Comparison of ENCODE assay signal across 16 cellular contexts in genomic region chr19:6465006-6465405, GRCh38. TPM values are rescaled to one million over a fixed set of nuclear protein-coding genes. Genes with fewer than 3 reads are reported as not detected.
DNase-seq lines count a peak whose midpoint lies in the region; ATAC-seq, FAIRE-seq and TF ChIP-seq lines count a peak whose summit lies in the region.
"Had no signal": no experiment of that assay in that cellular context is flagged by ENCODE, and none has a peak within 500 bp of the region (broad histone marks: within the 10 kb centered on the region; RNA-seq: fewer than 3 reads in every experiment).

No MANE protein-coding gene starts in this region.

- H3K4me3 Mint-ChIP-seq in astrocyte (ENCODE audit: unreplicated experiment) = peak overlapping the region; percentile 65
- no peak overlapping the region for H3K4me3 Mint-ChIP-seq in nephron progenitor cell

- H3K27ac ChIP-seq in astrocyte (ENCODE audit: low read depth, low read length) = no peak overlapping the region
- H3K27ac ChIP-seq: left ventricle myocardium inferior, SJSA1 had no signal

- H3K27me3 Mint-ChIP-seq in astrocyte (ENCODE audit: low read depth, unreplicated experiment) = peaks cover 29% of the 10 kb centered on the region
- peaks cover 89% of the 10 kb centered on the region for H3K27me3 Mint-ChIP-seq in nephron progenitor cell (ENCODE audit: low read depth, poor library complexity)

- H3K36me3 ChIP-seq in H7 (replicated peaks; ENCODE audit: control insufficient read depth, insufficient read depth, low read length) (peaks cover 4% of the 10 kb centered on the region), astrocyte (ENCODE audit: insufficient read depth, low read length) (no peaks in the 10 kb centered on the region)
- H3K36me3 ChIP-seq: left ventricle myocardium inferior, SJSA1 had no signal

- peak overlapping the region; percentile 72 for H3K4me3 ChIP-seq in H7 (ENCODE audit: insufficient read depth, low read depth, low read length)
- H3K4me3 ChIP-seq in astrocyte (ENCODE audit: insufficient read depth, low read depth, low read length) = no peak overlapping the region
- H3K4me3 ChIP-seq: left ventricle myocardium inferior, SJSA1 had no signal

- peak; percentile 69 for DNase-seq in H7
- no peak for DNase-seq in astrocyte (ENCODE audit: low read depth)
- peak; percentile 49 for DNase-seq in kidney tubule cell (ENCODE audit: low spot score)
- peak; percentile 14 for DNase-seq in renal cortical epithelial cell (ENCODE audit: low read depth)
- DNase-seq in nephron progenitor cell = no peak
- no peak for DNase-seq in NCI-H1694 (lab: John Stamatoyannopoulos, UW)
- DNase-seq in omental fat pad (ENCODE audit: low spot score) = no peak
- DNase-seq in islet precursor cell = no peak
- DNase-seq: activated CD4-positive, alpha-beta T cell treated with anti-CD3 and anti-CD28 coated beads, Interleukin-2, amount 50 U/mL, for 1 hour; amniotic stem cell; DND-41; erythroblast; Karpas-422; left ventricle myocardium inferior; NCI-H226 had no signal

- H3K36me3 Mint-ChIP-seq in astrocyte (ENCODE audit: low read depth, unreplicated experiment) (no peaks in the 10 kb centered on the region), nephron progenitor cell (ENCODE audit: low read depth) (no peaks in the 10 kb centered on the region)

- no peaks in the 10 kb centered on the region for H3K4me1 ChIP-seq in astrocyte (ENCODE audit: insufficient read depth, low read length)

- no peak overlapping the region for H3K9ac ChIP-seq in astrocyte (ENCODE audit: low read length)

- H2AFZ ChIP-seq in astrocyte (ENCODE audit: low read depth, low read length) = no peak overlapping the region

- no peak for TF ChIP-seq CTCF in astrocyte (IDR thresholded peaks at IDR 0.05; ENCODE audit: insufficient read depth, low read depth, low read length)
- no peak for TF ChIP-seq CTCF in nephron progenitor cell (IDR thresholded peaks at IDR 0.05)
- TF ChIP-seq CTCF in omental fat pad (IDR thresholded peaks at IDR 0.05) = no peak

- no peaks in the 10 kb centered on the region for H3K4me1 Mint-ChIP-seq in astrocyte (ENCODE audit: low read depth, unreplicated experiment)
- H3K4me1 Mint-ChIP-seq in nephron progenitor cell = peaks cover 14% of the 10 kb centered on the region

- ATAC-seq in omental fat pad (ENCODE audit: low FRiP score) = no peak

- H3K79me2 ChIP-seq in astrocyte (ENCODE audit: insufficient read depth, low read length) = no peaks in the 10 kb centered on the region

- no peaks in the 10 kb centered on the region for H4K20me1 ChIP-seq in astrocyte (ENCODE audit: insufficient read depth, low read length)

- no peak overlapping the region for H3K4me2 ChIP-seq in astrocyte (ENCODE audit: low read length)

- H3K9me3 ChIP-seq in astrocyte (ENCODE audit: insufficient read depth, low read depth, low read length) = no peaks in the 10 kb centered on the region
- H3K9me3 ChIP-seq: left ventricle myocardium inferior, SJSA1 had no signal

- no peak for FAIRE-seq in astrocyte (lab: Jason Lieb, UNC)

- H3K27me3 ChIP-seq in H7 (ENCODE audit: control insufficient read depth, insufficient read depth, low read length) = peaks cover 23% of the 10 kb centered on the region; the same call in 1 of the 2 replicates
- peaks cover 17% of the 10 kb centered on the region for H3K27me3 ChIP-seq in astrocyte (ENCODE audit: insufficient read depth, low read length)

- H3K9me3 Mint-ChIP-seq in astrocyte (ENCODE audit: unreplicated experiment) (no peaks in the 10 kb centered on the region), nephron progenitor cell (no peaks in the 10 kb centered on the region)

- no peak overlapping the region for H3K27ac Mint-ChIP-seq in astrocyte (ENCODE audit: unreplicated experiment)
- no peak overlapping the region for H3K27ac Mint-ChIP-seq in nephron progenitor cell

RNA-seq across cellular contexts. Expression of gene CRB3, which starts 0.9 kb away (rescaled TPM):
- 4.9 and 5.5 TPM in 2 replicates for total RNA-seq in H7 (2014; rRNA removed; shearing (Covaris generic))
- total RNA-seq in astrocyte = 1.2 and 1.6 TPM in 2 replicates
- 57.4 and 121 TPM in 2 replicates for total RNA-seq in renal cortical epithelial cell
- total RNA-seq in omental fat pad = 1 to 10 TPM in 2 of 4 donors, under 1 TPM in 1, not detected in 1; 0.82 to 6.2 (median 1.1) TPM
- total RNA-seq: left ventricle myocardium inferior, SJSA1 had no signal

RNA-seq across cellular contexts. Expression of gene SLC25A23, which starts 5.4 kb away (rescaled TPM):
- 25.9 and 31.6 TPM in 2 replicates for total RNA-seq in H7 (2014; rRNA removed; shearing (Covaris generic))
- total RNA-seq in astrocyte (37.5 and 41.8 TPM in 2 replicates), renal cortical epithelial cell (53.0 and 161 TPM in 2 replicates), omental fat pad (10 to 100 TPM; 24.6 to 28.7 (median 26.3) TPM)

RNA-seq across cellular contexts. Expression of gene DENND1C, which starts 16.6 kb away (rescaled TPM):
- 0.59 and 1.1 TPM in 2 replicates for total RNA-seq in H7 (2014; rRNA removed; shearing (Covaris generic))
- 0.19 TPM in 1 of 2 replicates, not detected in the other for total RNA-seq in astrocyte
- 0.20 and 0.52 TPM in 2 replicates for total RNA-seq in renal cortical epithelial cell
- 1 to 10 TPM; 1.0 to 7.6 (median 4.6) TPM for total RNA-seq in omental fat pad
- total RNA-seq: SJSA1 had no signal

RNA-seq across cellular contexts. Expression of gene SLC25A41, which starts 31.4 kb away (rescaled TPM):
- total RNA-seq in H7 (2014; rRNA removed; shearing (Covaris generic)) = 0.11 and 1.2 TPM in 2 replicates
- total RNA-seq in astrocyte = 0.55 and 0.75 TPM in 2 replicates
- 0.10 TPM in 1 of 2 replicates, not detected in the other for total RNA-seq in renal cortical epithelial cell
- total RNA-seq in omental fat pad = not detected
- total RNA-seq: SJSA1 had no signal

RNA-seq across cellular contexts. Expression of gene TUBB4A, which starts 37.1 kb away (rescaled TPM):
- total RNA-seq in H7 (2014; rRNA removed; shearing (Covaris generic)) = 1.4 and 2.9 TPM in 2 replicates
- total RNA-seq in astrocyte (0.75 and 1.7 TPM in 2 replicates), renal cortical epithelial cell (0.87 and 6.8 TPM in 2 replicates), omental fat pad (1 to 10 TPM in 3 of 4 donors, not detected in 1; 2.2 to 2.8 (median 2.2) TPM)
- total RNA-seq: SJSA1 had no signal

Comparison
In these comparisons a context has a peak if more than half of its experiments do, and no peak if none do; other contexts are left out.
1. DNase-seq: peak in H7 (single experiment), kidney tubule cell (single experiment) and renal cortical epithelial cell (single experiment); none in astrocyte (single experiment), nephron progenitor cell (single experiment), NCI-H1694 (single experiment), omental fat pad (single experiment) and islet precursor cell (single experiment).